ENCODE assay signal across 21 cellular contexts in the genomic region with DNA sequence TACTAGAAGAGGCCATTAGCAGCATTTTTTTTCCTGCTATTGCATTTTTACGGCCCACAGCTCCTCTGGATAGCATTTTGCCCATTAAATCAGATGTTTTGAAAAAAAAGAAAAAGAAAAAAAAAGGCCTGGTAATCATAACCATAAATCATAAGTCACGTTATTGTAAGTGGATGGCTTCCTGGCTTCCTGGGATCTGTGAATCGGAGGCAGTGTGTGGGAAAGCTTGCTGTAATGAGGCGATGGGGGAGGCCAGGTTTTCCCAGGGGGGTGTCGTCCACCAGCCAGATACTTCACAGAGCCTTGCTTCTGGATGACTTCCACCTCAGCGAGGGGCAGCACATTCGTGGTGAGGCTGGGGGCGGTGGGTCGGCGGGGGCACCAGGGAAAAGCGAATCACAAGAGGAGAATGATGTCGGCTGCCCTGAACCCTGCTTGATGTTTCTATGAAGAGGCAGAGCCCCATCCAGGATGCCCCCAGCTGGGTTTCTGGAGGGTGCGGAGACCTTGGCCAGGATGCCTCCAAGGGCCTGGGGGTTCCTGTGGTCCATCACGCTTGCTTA.
DNase-seq lines count a peak whose midpoint lies in the region; ATAC-seq and TF ChIP-seq lines count a peak whose summit lies in the region.
"Had no signal": no experiment of that assay in that cellular context is flagged by ENCODE, and none has a peak within 500 bp of the region (broad histone marks: within the 10 kb centered on the region; RNA-seq: fewer than 3 reads in every experiment).

No MANE protein-coding gene starts in this region.

- CTCF ChIA-PET in activated CD8-positive, alpha-beta T cell treated with anti-CD3 and anti-CD28 coated beads, Interleukin-2, amount 10 ng/mL, durations not matched to agents 7 days and 5 days (lab: Charles Lee) = interaction anchor here (1.5 kb wide), 1 partner anchor 379 kb away, joined by 4 read pairs; no protein-coding TSS in a partner anchor

- H3K4me3 ChIP-seq in heart right ventricle (no peak overlapping the region), endodermal cell (ENCODE audit: low read length) (no peak overlapping the region), Peyer's patch (no peak overlapping the region)

- POLR2A ChIA-PET in activated CD8-positive, alpha-beta T cell treated with anti-CD3 and anti-CD28 coated beads, Interleukin-2, amount 10 ng/mL, durations not matched to agents 7 days and 5 days (lab: Charles Lee) = no interaction called here

- TF ChIP-seq POLR2A in Peyer's patch (IDR thresholded peaks at IDR 0.05) = no peak

- H3K4me3 Mint-ChIP-seq in endodermal cell (no peak overlapping the region), nephron (no peak overlapping the region)
- no peak overlapping the region for H3K4me3 Mint-ChIP-seq in activated T-cell treated with anti-CD3 and anti-CD28 coated beads, Interleukin-2, amount 50 U/mL, for 72 hours
- no peak overlapping the region for H3K4me3 Mint-ChIP-seq in activated CD8-positive, alpha-beta T cell treated with anti-CD3 and anti-CD28 coated beads, Interleukin-2, amount 10 ng/mL, durations not matched to agents 7 days and 5 days
- H3K4me3 Mint-ChIP-seq: CD4-positive, alpha-beta T cell; H9 had no signal

- H3K9ac ChIP-seq in endodermal cell (ENCODE audit: extremely low read depth, low read length, poor library complexity, severe bottlenecking) = no peak overlapping the region

- ATAC-seq in heart right ventricle = no peak
- no peak for ATAC-seq in activated T-cell treated with anti-CD3 and anti-CD28 coated beads, Interleukin-2, amount 50 U/mL, for 72 hours (replicated peaks in 1 of 2)
- no peak for ATAC-seq in activated CD8-positive, alpha-beta T cell treated with anti-CD3 and anti-CD28 coated beads, Interleukin-2, amount 10 ng/mL, durations not matched to agents 7 days and 5 days

- peaks cover 16% of the 10 kb centered on the region for H3K4me1 Mint-ChIP-seq in endodermal cell
- H3K4me1 Mint-ChIP-seq in nephron = peaks cover 37% of the 10 kb centered on the region
- H3K4me1 Mint-ChIP-seq in activated T-cell treated with anti-CD3 and anti-CD28 coated beads, Interleukin-2, amount 50 U/mL, for 72 hours (ENCODE audit: low read depth) = no peaks in the 10 kb centered on the region
- no peaks in the 10 kb centered on the region for H3K4me1 Mint-ChIP-seq in activated CD8-positive, alpha-beta T cell treated with anti-CD3 and anti-CD28 coated beads, Interleukin-2, amount 10 ng/mL, durations not matched to agents 7 days and 5 days (ENCODE audit: low read depth)

- no peak overlapping the region for H3K27ac ChIP-seq in heart right ventricle
- no peak overlapping the region for H3K27ac ChIP-seq in endodermal cell (ENCODE audit: low read depth, low read length)
- peak overlapping the region in 1 of 4 donors; percentile 39 for H3K27ac ChIP-seq in Peyer's patch
- H3K27ac ChIP-seq: HL-60 had no signal

- intact Hi-C loops in cardiac septum (cut with DNase I) (no loop called here), heart right ventricle (cut with DNase I) (no loop called here)

- 80 to 88% methylated on average over 14 of the region's 14 CpGs for WGBS in heart right ventricle, 2 donors
- 91% methylated on average over 6 to 14 of the region's 14 CpGs for WGBS in endodermal cell (ENCODE audit: insufficient coverage in 1 of 2, insufficient read length in 1 of 2), 2 experiments

- TF ChIP-seq CTCF in heart right ventricle (IDR thresholded peaks at IDR 0.05) = no peak
- no peak for TF ChIP-seq CTCF in endodermal cell (conservative IDR thresholded peaks at IDR 0.05)
- TF ChIP-seq CTCF in nephron (IDR thresholded peaks at IDR 0.05; ENCODE audit: unreplicated experiment in 3 of 3) = no peak
- no peak for TF ChIP-seq CTCF in Peyer's patch (IDR thresholded peaks at IDR 0.05)

- H3K36me3 Mint-ChIP-seq in endodermal cell (ENCODE audit: low read depth) (no peaks in the 10 kb centered on the region), nephron (ENCODE audit: low read depth) (no peaks in the 10 kb centered on the region)
- H3K36me3 Mint-ChIP-seq in activated T-cell treated with anti-CD3 and anti-CD28 coated beads, Interleukin-2, amount 50 U/mL, for 72 hours (ENCODE audit: insufficient read depth in 2 of 2) = no peaks in the 10 kb centered on the region
- no peaks in the 10 kb centered on the region for H3K36me3 Mint-ChIP-seq in activated CD8-positive, alpha-beta T cell treated with anti-CD3 and anti-CD28 coated beads, Interleukin-2, amount 10 ng/mL, durations not matched to agents 7 days and 5 days (ENCODE audit: low read depth)

- H3K27me3 ChIP-seq in heart right ventricle = peaks cover 0 to 7% (median 0%) of the 10 kb centered on the region in 7 donors
- no peaks in the 10 kb centered on the region for H3K27me3 ChIP-seq in endodermal cell (ENCODE audit: control insufficient read depth, insufficient read depth, low read length, poor library complexity, severe bottlenecking)
- H3K27me3 ChIP-seq in Peyer's patch = no peaks in the 10 kb centered on the region
- H3K27me3 ChIP-seq: BE2C had no signal

- H3K9me3 Mint-ChIP-seq in endodermal cell (no peaks in the 10 kb centered on the region), nephron (no peaks in the 10 kb centered on the region)
- no peaks in the 10 kb centered on the region for H3K9me3 Mint-ChIP-seq in activated T-cell treated with anti-CD3 and anti-CD28 coated beads, Interleukin-2, amount 50 U/mL, for 72 hours
- H3K9me3 Mint-ChIP-seq in activated CD8-positive, alpha-beta T cell treated with anti-CD3 and anti-CD28 coated beads, Interleukin-2, amount 10 ng/mL, durations not matched to agents 7 days and 5 days (ENCODE audit: insufficient read depth) = no peaks in the 10 kb centered on the region
- H3K9me3 Mint-ChIP-seq: CD4-positive, alpha-beta T cell; H9 had no signal

- peaks cover under 1% of the 10 kb centered on the region for H3K27me3 Mint-ChIP-seq in endodermal cell (ENCODE audit: insufficient read depth)
- peaks cover 25% of the 10 kb centered on the region for H3K27me3 Mint-ChIP-seq in nephron (ENCODE audit: low read depth)
- H3K27me3 Mint-ChIP-seq in activated T-cell treated with anti-CD3 and anti-CD28 coated beads, Interleukin-2, amount 50 U/mL, for 72 hours (ENCODE audit: low read depth) = peaks cover 17% of the 10 kb centered on the region
- H3K27me3 Mint-ChIP-seq in activated CD8-positive, alpha-beta T cell treated with anti-CD3 and anti-CD28 coated beads, Interleukin-2, amount 10 ng/mL, durations not matched to agents 7 days and 5 days (ENCODE audit: low read depth) = peaks cover 7% of the 10 kb centered on the region
- H3K27me3 Mint-ChIP-seq: CD4-positive, alpha-beta T cell had no signal

- no peaks in the 10 kb centered on the region for H3K36me3 ChIP-seq in heart right ventricle
- H3K36me3 ChIP-seq in endodermal cell (ENCODE audit: control insufficient read depth, insufficient read depth, low read length) = no peaks in the 10 kb centered on the region
- H3K36me3 ChIP-seq in Peyer's patch = no peaks in the 10 kb centered on the region
- H3K36me3 ChIP-seq: BE2C had no signal

- H3K4me1 ChIP-seq in heart right ventricle (no peaks in the 10 kb centered on the region), endodermal cell (ENCODE audit: control insufficient read depth, insufficient read depth, low read length) (peaks cover 4% of the 10 kb centered on the region), Peyer's patch (no peaks in the 10 kb centered on the region)
- H3K4me1 ChIP-seq: BE2C had no signal

- peak; percentile 31 for DNase-seq in cardiac septum (ENCODE audit: low spot score)
- DNase-seq in heart right ventricle = no peak
- no peak for DNase-seq in endodermal cell
- DNase-seq in activated T-cell treated with anti-CD3 and anti-CD28 coated beads, Interleukin-2, amount 50 U/mL, for 72 hours = no peak
- no peak for DNase-seq in activated CD8-positive, alpha-beta T cell treated with anti-CD3 and anti-CD28 coated beads, Interleukin-2, amount 10 ng/mL, durations not matched to agents 7 days and 5 days
- DNase-seq in Peyer's patch = no peak
- DNase-seq in dermis blood vessel endothelial cell = no peak
- DNase-seq: BE2C; CD4-positive, alpha-beta T cell; DMS153; GDM1; H9; IMR-90; Karpas-422; NCI-H1048; NCI-H1436 treated with DMSO at 0.1 percent for 48 hours; NCI-H2029; NCI-H748 treated with DMSO at 0.1 percent for 48 hours; SHP77 had no signal

- peak overlapping the region; percentile 48 for H3K27ac Mint-ChIP-seq in endodermal cell
- peak overlapping the region; percentile 72 to 83 (median 74) for H3K27ac Mint-ChIP-seq in nephron
- H3K27ac Mint-ChIP-seq in activated T-cell treated with anti-CD3 and anti-CD28 coated beads, Interleukin-2, amount 50 U/mL, for 72 hours = no peak overlapping the region
- H3K27ac Mint-ChIP-seq in activated CD8-positive, alpha-beta T cell treated with anti-CD3 and anti-CD28 coated beads, Interleukin-2, amount 10 ng/mL, durations not matched to agents 7 days and 5 days = no peak overlapping the region
- H3K27ac Mint-ChIP-seq: CD4-positive, alpha-beta T cell; H9 had no signal

- H3K9me3 ChIP-seq in heart right ventricle (peaks cover 0 to 5% (median 0%) of the 10 kb centered on the region in 11 donors), endodermal cell (ENCODE audit: control insufficient read depth, low read length) (no peaks in the 10 kb centered on the region), Peyer's patch (no peaks in the 10 kb centered on the region)
- H3K9me3 ChIP-seq: BE2C had no signal

Comparison
In these comparisons a context has a peak if more than half of its experiments do, and no peak if none do; other contexts are left out.
1. H3K27ac Mint-ChIP-seq: peak in endodermal cell (single experiment) and nephron (3 of 3); none in activated T-cell treated with anti-CD3 and anti-CD28 coated beads, Interleukin-2, amount 50 U/mL, for 72 hours (single experiment) and activated CD8-positive, alpha-beta T cell treated with anti-CD3 and anti-CD28 coated beads, Interleukin-2, amount 10 ng/mL, durations not matched to agents 7 days and 5 days (single experiment).